Comparison of ENCODE assay signal across 2 cellular contexts in the genomic region with DNA sequence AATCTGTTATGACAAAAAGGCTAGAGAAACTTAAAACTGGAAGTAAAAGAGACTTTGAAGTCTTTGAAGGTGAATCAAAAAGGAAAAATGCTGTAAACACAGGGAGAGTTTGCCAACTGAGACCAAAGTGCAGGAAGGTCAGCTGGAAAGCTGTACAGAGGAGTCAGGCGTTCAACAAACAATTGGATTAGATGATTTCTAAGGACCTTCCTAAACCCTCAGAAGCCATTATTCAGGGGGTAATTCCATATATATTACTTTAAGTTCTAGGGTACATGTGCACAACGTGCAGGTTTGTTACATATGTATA.
TF ChIP-seq lines count a peak whose summit lies in the region.

No MANE protein-coding gene starts in this region.

TF ChIP-seq in endothelial cell of umbilical vein, 7 proteins besides CTCF, POLR2A, EP300 and RAD21:
- no peak for TF ChIP-seq MYC (IDR thresholded peaks at IDR 0.05; ENCODE audit: low read depth, low read length)
- TF ChIP-seq, protein P1, sequence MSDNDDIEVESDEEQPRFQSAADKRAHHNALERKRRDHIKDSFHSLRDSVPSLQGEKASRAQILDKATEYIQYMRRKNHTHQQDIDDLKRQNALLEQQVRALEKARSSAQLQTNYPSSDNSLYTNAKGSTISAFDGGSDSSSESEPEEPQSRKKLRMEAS (IDR thresholded peaks at IDR 0.05; ENCODE audit: insufficient read depth, insufficient read length) = no peak
- no peak for TF ChIP-seq GATA2 (IDR thresholded peaks at IDR 0.05; ENCODE audit: insufficient read depth, insufficient read length, low read depth, low read length)
- no peak for TF ChIP-seq POLR2AphosphoS5 (IDR thresholded peaks at IDR 0.05; ENCODE audit: insufficient read depth, low read depth, low read length)

TF ChIP-seq in HepG2, 621 proteins besides CTCF, POLR2A, EP300 and RAD21 (continues in another document):
- TF ChIP-seq PPARG (CRISPR knock-in tag; conservative IDR thresholded peaks at IDR 0.05) (peak; percentile 64; the same call in 1 of the 2 replicates), ZFP36L1 (CRISPR knock-in tag; IDR thresholded peaks at IDR 0.05) (no peak), SOX5 (CRISPR knock-in tag; IDR thresholded peaks at IDR 0.05; ENCODE audit: borderline replicate concordance) (peak; percentile 81), MIXL1 (CRISPR knock-in tag; IDR thresholded peaks at IDR 0.05) (0 out of 2 replicates have a peak, but pooled peaks have one; percentile 51), NR2F6 (IDR thresholded peaks at IDR 0.05) (peak; percentile 55; the same call in 1 of the 2 replicates), NR2F6 (CRISPR knock-in tag; IDR thresholded peaks at IDR 0.05) (peak; percentile 77), SRF (IDR thresholded peaks at IDR 0.05; ENCODE audit: low read depth, low read length) (no peak), JARID2 (CRISPR knock-in tag; IDR thresholded peaks at IDR 0.05; ENCODE audit: insufficient replicate concordance) (no peak), FOXK1 (CRISPR knock-in tag; IDR thresholded peaks at IDR 0.05; ENCODE audit: borderline replicate concordance, low read depth) (0 out of 2 replicates have a peak, but pooled peaks have one; percentile 30), HNF4G (IDR thresholded peaks at IDR 0.05; ENCODE audit: borderline replicate concordance, low read depth, low read length) (peak; percentile 34; the same call in 1 of the 2 replicates), HNF4G (CRISPR knock-in tag; IDR thresholded peaks at IDR 0.05; ENCODE audit: borderline replicate concordance, low read depth) (no peak; the same call in 1 of the 2 replicates), HNF4A (CRISPR knock-in tag; IDR thresholded peaks at IDR 0.05) (peak; percentile 87), CEBPB (IDR thresholded peaks at IDR 0.05; ENCODE audit: borderline replicate concordance, low read depth, low read length) (peak; percentile 8; the same call in 1 of the 2 replicates), ZBTB20 (CRISPR knock-in tag; IDR thresholded peaks at IDR 0.05; ENCODE audit: borderline replicate concordance, low read depth) (0 out of 2 replicates have a peak, but pooled peaks have one; percentile 42), ELF3 (CRISPR knock-in tag; IDR thresholded peaks at IDR 0.05) (peak; percentile 67), MED1 (CRISPR knock-in tag; IDR thresholded peaks at IDR 0.05) (peak; percentile 60; the same call in 1 of the 2 replicates), FOXA3 (CRISPR knock-in tag; IDR thresholded peaks at IDR 0.05) (peak; percentile 83), NR2F1 (CRISPR knock-in tag; IDR thresholded peaks at IDR 0.05) (0 out of 4 replicates have a peak, but pooled peaks of 1 of the 2 experiments have one; percentile 51), SAP130 (CRISPR knock-in tag; IDR thresholded peaks at IDR 0.05; ENCODE audit: low read depth) (peak; percentile 39; the same call in 1 of the 2 replicates), ZNF614 (CRISPR knock-in tag; IDR thresholded peaks at IDR 0.05; ENCODE audit: borderline replicate concordance) (peak; percentile 52; the same call in 1 of the 2 replicates), GATAD2A (CRISPR knock-in tag; IDR thresholded peaks at IDR 0.05) (peak; percentile 80), NCOA2 (CRISPR knock-in tag; IDR thresholded peaks at IDR 0.05) (peak; percentile 70), HNRNPL (IDR thresholded peaks at IDR 0.05; ENCODE audit: low read depth, low read length) (no peak), THYN1 (CRISPR knock-in tag; IDR thresholded peaks at IDR 0.05; ENCODE audit: borderline replicate concordance, low read depth) (no peak), PHF5A (CRISPR knock-in tag; IDR thresholded peaks at IDR 0.05; ENCODE audit: low read depth, unreplicated experiment) (no peak), FOXA1 (IDR thresholded peaks at IDR 0.05) (no peak), FOXA1 (CRISPR knock-in tag; IDR thresholded peaks at IDR 0.05) (peak; percentile 32; the same call in 1 of the 2 replicates), NFKBIZ (CRISPR knock-in tag; IDR thresholded peaks at IDR 0.05) (0 out of 2 replicates have a peak, but pooled peaks have one; percentile 33), MTA3 (CRISPR knock-in tag; IDR thresholded peaks at IDR 0.05) (no peak), NFIC (IDR thresholded peaks at IDR 0.05; ENCODE audit: low read length) (peak; percentile 77; the same call in 1 of the 2 replicates), RXRB (CRISPR knock-in tag; IDR thresholded peaks at IDR 0.05; ENCODE audit: borderline replicate concordance) (peak; percentile 65), IRF2 (CRISPR knock-in tag; IDR thresholded peaks at IDR 0.05) (peak; percentile 48; the same call in 1 of the 2 replicates), NR2F2 (IDR thresholded peaks at IDR 0.05; ENCODE audit: borderline replicate concordance, low read depth) (peak; percentile 52; the same call in 1 of the 2 replicates)
- TF ChIP-seq, protein P2, sequence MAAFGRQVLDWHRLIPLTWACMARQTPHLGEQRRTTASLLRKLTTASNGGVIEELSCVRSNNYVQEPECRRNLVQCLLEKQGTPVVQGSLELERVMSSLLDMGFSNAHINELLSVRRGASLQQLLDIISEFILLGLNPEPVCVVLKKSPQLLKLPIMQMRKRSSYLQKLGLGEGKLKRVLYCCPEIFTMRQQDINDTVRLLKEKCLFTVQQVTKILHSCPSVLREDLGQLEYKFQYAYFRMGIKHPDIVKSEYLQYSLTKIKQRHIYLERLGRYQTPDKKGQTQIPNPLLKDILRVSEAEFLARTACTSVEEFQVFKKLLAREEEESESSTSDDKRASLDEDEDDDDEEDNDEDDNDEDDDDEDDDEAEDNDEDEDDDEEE (CRISPR knock-in tag; IDR thresholded peaks at IDR 0.05) = no peak
- TF ChIP-seq, protein P3, sequence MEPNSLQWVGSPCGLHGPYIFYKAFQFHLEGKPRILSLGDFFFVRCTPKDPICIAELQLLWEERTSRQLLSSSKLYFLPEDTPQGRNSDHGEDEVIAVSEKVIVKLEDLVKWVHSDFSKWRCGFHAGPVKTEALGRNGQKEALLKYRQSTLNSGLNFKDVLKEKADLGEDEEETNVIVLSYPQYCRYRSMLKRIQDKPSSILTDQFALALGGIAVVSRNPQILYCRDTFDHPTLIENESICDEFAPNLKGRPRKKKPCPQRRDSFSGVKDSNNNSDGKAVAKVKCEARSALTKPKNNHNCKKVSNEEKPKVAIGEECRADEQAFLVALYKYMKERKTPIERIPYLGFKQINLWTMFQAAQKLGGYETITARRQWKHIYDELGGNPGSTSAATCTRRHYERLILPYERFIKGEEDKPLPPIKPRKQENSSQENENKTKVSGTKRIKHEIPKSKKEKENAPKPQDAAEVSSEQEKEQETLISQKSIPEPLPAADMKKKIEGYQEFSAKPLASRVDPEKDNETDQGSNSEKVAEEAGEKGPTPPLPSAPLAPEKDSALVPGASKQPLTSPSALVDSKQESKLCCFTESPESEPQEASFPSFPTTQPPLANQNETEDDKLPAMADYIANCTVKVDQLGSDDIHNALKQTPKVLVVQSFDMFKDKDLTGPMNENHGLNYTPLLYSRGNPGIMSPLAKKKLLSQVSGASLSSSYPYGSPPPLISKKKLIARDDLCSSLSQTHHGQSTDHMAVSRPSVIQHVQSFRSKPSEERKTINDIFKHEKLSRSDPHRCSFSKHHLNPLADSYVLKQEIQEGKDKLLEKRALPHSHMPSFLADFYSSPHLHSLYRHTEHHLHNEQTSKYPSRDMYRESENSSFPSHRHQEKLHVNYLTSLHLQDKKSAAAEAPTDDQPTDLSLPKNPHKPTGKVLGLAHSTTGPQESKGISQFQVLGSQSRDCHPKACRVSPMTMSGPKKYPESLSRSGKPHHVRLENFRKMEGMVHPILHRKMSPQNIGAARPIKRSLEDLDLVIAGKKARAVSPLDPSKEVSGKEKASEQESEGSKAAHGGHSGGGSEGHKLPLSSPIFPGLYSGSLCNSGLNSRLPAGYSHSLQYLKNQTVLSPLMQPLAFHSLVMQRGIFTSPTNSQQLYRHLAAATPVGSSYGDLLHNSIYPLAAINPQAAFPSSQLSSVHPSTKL (CRISPR knock-in tag; IDR thresholded peaks at IDR 0.05) = peak; percentile 86
- TF ChIP-seq, protein P4, sequence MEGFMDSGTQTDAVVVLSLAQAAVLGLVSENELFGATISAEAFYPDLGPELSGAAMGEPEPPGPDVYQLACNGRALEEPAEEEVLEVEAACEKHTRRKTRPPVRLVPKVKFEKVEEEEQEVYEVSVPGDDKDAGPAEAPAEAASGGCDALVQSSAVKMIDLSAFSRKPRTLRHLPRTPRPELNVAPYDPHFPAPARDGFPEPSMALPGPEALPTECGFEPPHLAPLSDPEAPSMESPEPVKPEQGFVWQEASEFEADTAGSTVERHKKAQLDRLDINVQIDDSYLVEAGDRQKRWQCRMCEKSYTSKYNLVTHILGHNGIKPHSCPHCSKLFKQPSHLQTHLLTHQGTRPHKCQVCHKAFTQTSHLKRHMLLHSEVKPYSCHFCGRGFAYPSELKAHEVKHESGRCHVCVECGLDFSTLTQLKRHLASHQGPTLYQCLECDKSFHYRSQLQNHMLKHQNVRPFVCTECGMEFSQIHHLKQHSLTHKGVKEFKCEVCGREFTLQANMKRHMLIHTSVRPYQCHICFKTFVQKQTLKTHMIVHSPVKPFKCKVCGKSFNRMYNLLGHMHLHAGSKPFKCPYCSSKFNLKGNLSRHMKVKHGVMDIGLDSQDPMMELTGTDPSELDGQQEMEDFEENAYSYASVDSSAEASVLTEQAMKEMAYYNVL (CRISPR knock-in tag; IDR thresholded peaks at IDR 0.05; ENCODE audit: borderline replicate concordance) = peak; percentile 79; the same call in 1 of the 2 replicates
- TF ChIP-seq, protein P5, sequence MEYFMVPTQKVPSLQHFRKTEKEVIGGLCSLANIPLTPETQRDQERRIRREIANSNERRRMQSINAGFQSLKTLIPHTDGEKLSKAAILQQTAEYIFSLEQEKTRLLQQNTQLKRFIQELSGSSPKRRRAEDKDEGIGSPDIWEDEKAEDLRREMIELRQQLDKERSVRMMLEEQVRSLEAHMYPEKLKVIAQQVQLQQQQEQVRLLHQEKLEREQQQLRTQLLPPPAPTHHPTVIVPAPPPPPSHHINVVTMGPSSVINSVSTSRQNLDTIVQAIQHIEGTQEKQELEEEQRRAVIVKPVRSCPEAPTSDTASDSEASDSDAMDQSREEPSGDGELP (IDR thresholded peaks at IDR 0.05; ENCODE audit: borderline replicate concordance, low read depth) = peak; percentile 89
- TF ChIP-seq, protein P6, sequence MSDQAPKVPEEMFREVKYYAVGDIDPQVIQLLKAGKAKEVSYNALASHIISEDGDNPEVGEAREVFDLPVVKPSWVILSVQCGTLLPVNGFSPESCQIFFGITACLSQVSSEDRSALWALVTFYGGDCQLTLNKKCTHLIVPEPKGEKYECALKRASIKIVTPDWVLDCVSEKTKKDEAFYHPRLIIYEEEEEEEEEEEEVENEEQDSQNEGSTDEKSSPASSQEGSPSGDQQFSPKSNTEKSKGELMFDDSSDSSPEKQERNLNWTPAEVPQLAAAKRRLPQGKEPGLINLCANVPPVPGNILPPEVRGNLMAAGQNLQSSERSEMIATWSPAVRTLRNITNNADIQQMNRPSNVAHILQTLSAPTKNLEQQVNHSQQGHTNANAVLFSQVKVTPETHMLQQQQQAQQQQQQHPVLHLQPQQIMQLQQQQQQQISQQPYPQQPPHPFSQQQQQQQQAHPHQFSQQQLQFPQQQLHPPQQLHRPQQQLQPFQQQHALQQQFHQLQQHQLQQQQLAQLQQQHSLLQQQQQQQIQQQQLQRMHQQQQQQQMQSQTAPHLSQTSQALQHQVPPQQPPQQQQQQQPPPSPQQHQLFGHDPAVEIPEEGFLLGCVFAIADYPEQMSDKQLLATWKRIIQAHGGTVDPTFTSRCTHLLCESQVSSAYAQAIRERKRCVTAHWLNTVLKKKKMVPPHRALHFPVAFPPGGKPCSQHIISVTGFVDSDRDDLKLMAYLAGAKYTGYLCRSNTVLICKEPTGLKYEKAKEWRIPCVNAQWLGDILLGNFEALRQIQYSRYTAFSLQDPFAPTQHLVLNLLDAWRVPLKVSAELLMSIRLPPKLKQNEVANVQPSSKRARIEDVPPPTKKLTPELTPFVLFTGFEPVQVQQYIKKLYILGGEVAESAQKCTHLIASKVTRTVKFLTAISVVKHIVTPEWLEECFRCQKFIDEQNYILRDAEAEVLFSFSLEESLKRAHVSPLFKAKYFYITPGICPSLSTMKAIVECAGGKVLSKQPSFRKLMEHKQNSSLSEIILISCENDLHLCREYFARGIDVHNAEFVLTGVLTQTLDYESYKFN (CRISPR knock-in tag; conservative IDR thresholded peaks at IDR 0.05) = peak; percentile 84
- TF ChIP-seq, protein P7, sequence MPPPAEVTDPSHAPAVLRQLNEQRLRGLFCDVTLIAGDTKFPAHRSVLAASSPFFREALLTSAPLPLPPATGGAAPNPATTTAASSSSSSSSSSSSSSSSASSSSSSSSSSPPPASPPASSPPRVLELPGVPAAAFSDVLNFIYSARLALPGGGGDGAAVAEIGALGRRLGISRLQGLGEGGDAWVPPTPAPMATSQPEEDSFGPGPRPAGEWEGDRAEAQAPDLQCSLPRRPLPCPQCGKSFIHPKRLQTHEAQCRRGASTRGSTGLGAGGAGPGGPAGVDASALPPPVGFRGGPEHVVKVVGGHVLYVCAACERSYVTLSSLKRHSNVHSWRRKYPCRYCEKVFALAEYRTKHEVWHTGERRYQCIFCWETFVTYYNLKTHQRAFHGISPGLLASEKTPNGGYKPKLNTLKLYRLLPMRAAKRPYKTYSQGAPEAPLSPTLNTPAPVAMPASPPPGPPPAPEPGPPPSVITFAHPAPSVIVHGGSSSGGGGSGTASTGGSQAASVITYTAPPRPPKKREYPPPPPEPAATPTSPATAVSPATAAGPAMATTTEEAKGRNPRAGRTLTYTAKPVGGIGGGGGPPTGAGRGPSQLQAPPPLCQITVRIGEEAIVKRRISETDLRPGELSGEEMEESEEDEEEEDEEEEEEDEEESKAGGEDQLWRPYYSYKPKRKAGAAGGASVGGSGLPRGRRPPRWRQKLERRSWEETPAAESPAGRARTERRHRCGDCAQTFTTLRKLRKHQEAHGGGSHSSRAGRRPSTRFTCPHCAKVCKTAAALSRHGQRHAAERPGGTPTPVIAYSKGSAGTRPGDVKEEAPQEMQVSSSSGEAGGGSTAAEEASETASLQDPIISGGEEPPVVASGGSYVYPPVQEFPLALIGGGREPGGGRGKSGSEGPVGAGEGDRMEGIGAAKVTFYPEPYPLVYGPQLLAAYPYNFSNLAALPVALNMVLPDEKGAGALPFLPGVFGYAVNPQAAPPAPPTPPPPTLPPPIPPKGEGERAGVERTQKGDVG (CRISPR knock-in tag; IDR thresholded peaks at IDR 0.05; ENCODE audit: borderline replicate concordance) = no peak
- TF ChIP-seq, protein P8, sequence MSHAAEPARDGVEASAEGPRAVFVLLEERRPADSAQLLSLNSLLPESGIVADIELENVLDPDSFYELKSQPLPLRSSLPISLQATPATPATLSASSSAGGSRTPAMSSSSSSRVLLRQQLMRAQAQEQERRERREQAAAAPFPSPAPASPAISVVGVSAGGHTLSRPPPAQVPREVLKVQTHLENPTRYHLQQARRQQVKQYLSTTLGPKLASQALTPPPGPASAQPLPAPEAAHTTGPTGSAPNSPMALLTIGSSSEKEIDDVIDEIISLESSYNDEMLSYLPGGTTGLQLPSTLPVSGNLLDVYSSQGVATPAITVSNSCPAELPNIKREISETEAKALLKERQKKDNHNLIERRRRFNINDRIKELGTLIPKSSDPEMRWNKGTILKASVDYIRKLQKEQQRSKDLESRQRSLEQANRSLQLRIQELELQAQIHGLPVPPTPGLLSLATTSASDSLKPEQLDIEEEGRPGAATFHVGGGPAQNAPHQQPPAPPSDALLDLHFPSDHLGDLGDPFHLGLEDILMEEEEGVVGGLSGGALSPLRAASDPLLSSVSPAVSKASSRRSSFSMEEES (CRISPR knock-in tag; IDR thresholded peaks at IDR 0.05) = 0 out of 2 replicates have a peak, but pooled peaks have one; percentile 49
- TF ChIP-seq, protein P9, sequence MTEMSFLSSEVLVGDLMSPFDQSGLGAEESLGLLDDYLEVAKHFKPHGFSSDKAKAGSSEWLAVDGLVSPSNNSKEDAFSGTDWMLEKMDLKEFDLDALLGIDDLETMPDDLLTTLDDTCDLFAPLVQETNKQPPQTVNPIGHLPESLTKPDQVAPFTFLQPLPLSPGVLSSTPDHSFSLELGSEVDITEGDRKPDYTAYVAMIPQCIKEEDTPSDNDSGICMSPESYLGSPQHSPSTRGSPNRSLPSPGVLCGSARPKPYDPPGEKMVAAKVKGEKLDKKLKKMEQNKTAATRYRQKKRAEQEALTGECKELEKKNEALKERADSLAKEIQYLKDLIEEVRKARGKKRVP (CRISPR knock-in tag; IDR thresholded peaks at IDR 0.05) = no peak
